ENCODE assay signal across 11 cellular contexts in genomic region chr3:146817705-146818104, GRCh38.
A peak's percentile ranks its signal among the peaks of the same experiment; 100 is the strongest.
DNase-seq lines count a peak whose midpoint lies in the region; TF ChIP-seq lines count a peak whose summit lies in the region.
"Had no signal": no experiment of that assay in that cellular context is flagged by ENCODE, and none has a peak within 500 bp of the region (broad histone marks: within the 10 kb centered on the region; RNA-seq: fewer than 3 reads in every experiment).

No MANE protein-coding gene starts in this region.

- no peak overlapping the region for H3K27ac ChIP-seq in uterus

- H3K9me3 ChIP-seq in uterus: no peaks in the 10 kb centered on the region

- no peak for TF ChIP-seq POLR2A in uterus (IDR thresholded peaks at IDR 0.05)

- H3K4me1 ChIP-seq in uterus: no peaks in the 10 kb centered on the region

- intact Hi-C loops in uterus (cut with DNase I; ENCODE audit: low total_unique reads): no loop called here

- no peaks in the 10 kb centered on the region for H3K36me3 ChIP-seq in uterus

- no peaks in the 10 kb centered on the region for H3K27me3 ChIP-seq in uterus

- DNase-seq in NCI-H2196 (lab: John Stamatoyannopoulos, UW; ENCODE audit: unreplicated experiment) (peak; percentile 10), NCI-H2196 treated with DMSO at 0.1 percent for 48 hours (lab: John Stamatoyannopoulos, UW; ENCODE audit: unreplicated experiment) (no peak), NCI-H446 treated with DMSO at 0.1 percent for 48 hours (lab: John Stamatoyannopoulos, UW) (peak; percentile 41), choroid plexus epithelial cell (ENCODE audit: low read depth) (peak; percentile 89), pulmonary artery endothelial cell (ENCODE audit: low read depth, low spot score) (peak; percentile 4), HPDE6-E6E7 (ENCODE audit: extremely low spot score) (no peak), uterus (no peak)
- no peak for DNase-seq in activated CD4-positive, alpha-beta T cell treated with anti-CD3 and anti-CD28 coated beads, Interleukin-2, amount 50 U/mL, for 4 hours
- DNase-seq: activated T-cell treated with anti-CD3 and anti-CD28 coated beads, Interleukin-2, amount 50 U/mL, for 4 hours; islet precursor cell; NCI-H226 had no signal

- TF ChIP-seq CTCF in choroid plexus epithelial cell (conservative IDR thresholded peaks at IDR 0.05; ENCODE audit: low read depth, low read length): peak; percentile 52
- no peak for TF ChIP-seq CTCF in uterus (IDR thresholded peaks at IDR 0.05)

- H3K4me3 ChIP-seq in choroid plexus epithelial cell (ENCODE audit: low read depth, low read length): no peak overlapping the region
- no peak overlapping the region for H3K4me3 ChIP-seq in uterus

Comparison
In these comparisons a context has a peak if more than half of its experiments do, and no peak if none do; other contexts are left out.
1. DNase-seq: peak in NCI-H2196 (single experiment), NCI-H446 treated with DMSO at 0.1 percent for 48 hours (single experiment), choroid plexus epithelial cell (single experiment) and pulmonary artery endothelial cell (single experiment); none in NCI-H2196 treated with DMSO at 0.1 percent for 48 hours (single experiment), HPDE6-E6E7 (single experiment), uterus (0 of 2) and activated CD4-positive, alpha-beta T cell treated with anti-CD3 and anti-CD28 coated beads, Interleukin-2, amount 50 U/mL, for 4 hours (0 of 2).